ENCODE assay signal across 28 cellular contexts in the genomic region with DNA sequence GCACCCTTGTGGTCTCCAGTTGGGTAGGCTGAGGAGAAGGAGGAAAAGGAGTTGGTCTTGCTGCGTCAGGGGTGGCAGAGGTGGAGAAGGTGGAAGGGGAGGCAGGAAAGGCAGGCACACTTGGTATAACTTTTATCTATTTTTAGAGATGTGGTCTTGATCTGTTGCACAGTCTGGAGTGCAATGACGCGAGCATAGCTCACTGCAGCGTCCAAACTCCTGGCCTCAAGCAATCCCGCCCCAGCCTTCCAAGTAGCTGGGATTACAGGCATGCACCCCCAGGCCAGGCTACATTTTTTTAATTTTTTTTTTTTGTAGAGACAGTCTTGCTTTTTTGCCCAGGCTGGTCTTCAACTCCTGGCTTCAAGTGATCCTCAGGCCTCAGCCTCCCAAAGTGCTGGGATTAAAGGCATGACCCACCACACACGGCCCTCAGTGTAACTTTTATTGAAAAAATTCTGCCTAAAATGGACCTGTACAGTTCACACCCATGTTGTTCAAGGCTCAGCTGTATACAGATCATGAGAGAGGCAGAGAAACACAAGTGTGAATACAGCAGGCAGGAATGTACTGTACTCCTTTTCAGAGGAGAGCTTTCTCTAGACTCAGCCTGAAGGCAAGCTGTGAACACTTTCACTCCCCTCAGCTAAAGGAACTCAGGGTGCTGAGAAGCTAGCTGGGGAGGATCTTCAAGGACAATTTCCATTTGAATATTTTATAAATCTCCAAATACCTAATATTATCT. TPM values are rescaled to one million over a fixed set of nuclear protein-coding genes. Genes with fewer than 3 reads are reported as not detected.
DNase-seq lines count a peak whose midpoint lies in the region; ATAC-seq and TF ChIP-seq lines count a peak whose summit lies in the region.
"Had no signal": no experiment of that assay in that cellular context is flagged by ENCODE, and none has a peak within 500 bp of the region (broad histone marks: within the 10 kb centered on the region; RNA-seq: fewer than 3 reads in every experiment).

No MANE protein-coding gene starts in this region.

- POLR2A ChIA-PET in PC-3 (lab: Charles Lee; ENCODE audit: unreplicated experiment) = interaction anchor here (0.5 kb wide), 1 partner anchor 153 kb away, joined by 5 read pairs; no protein-coding TSS in a partner anchor

- no peaks in the 10 kb centered on the region for H3K36me3 Mint-ChIP-seq in neural crest cell (ENCODE audit: low read depth)
- H3K36me3 Mint-ChIP-seq: activated naive CD4-positive, alpha-beta T cell treated with anti-CD3 and anti-CD28 coated beads, Interleukin-2, amount 50 U/mL, for 24 hours had no signal

- peaks cover 26% of the 10 kb centered on the region for H3K79me2 ChIP-seq in PC-3 (ENCODE audit: low read length)

- H3K4me3 ChIP-seq in H7 (ENCODE audit: insufficient read depth, low read depth, low read length) (no peak overlapping the region), PC-3 (ENCODE audit: low read length) (no peak overlapping the region), colonic mucosa (no peak overlapping the region)
- H3K4me3 ChIP-seq: esophagus muscularis mucosa, gastroesophageal sphincter, upper lobe of left lung had no signal

- DNase-seq in H7 = peak; percentile 16
- DNase-seq in PC-3 = no peak
- peak; percentile 14 for DNase-seq in colonic mucosa
- DNase-seq in neural crest cell (ENCODE audit: low read depth, low spot score) = no peak
- no peak for DNase-seq in NCI-H146 treated with DMSO at 0.1 percent for 48 hours (lab: John Stamatoyannopoulos, UW; ENCODE audit: unreplicated experiment)
- DNase-seq in stimulated activated CD4-positive, alpha-beta T cell treated with anti-CD3 and anti-CD28 coated beads, Interleukin-2, amount 100 ng/mL, for 48 hours = no peak
- DNase-seq in cerebellum (ENCODE audit: low spot score) = no peak
- DNase-seq: activated B cell treated with CpG ODN at 0.5 μM for 24 hours; activated CD4-positive, alpha-beta T cell treated with anti-CD3 and anti-CD28 coated beads, Interleukin-2, amount 50 U/mL, for 4 hours; CD4-positive, alpha-beta T cell; cerebellar nuclear complex; DMS 273 treated with DMSO at 0.1 percent for 48 hours; effector CD4-positive, alpha-beta T cell; NCI-H446; NCI-H82; Right ventricle myocardium superior; stimulated activated CD4-positive, alpha-beta T cell treated with anti-CD3 and anti-CD28 coated beads, Interleukin-1b, Interleukin-23, amount 100 ng/mL, for 48 hours; upper lobe of left lung had no signal

- H3K9me3 ChIP-seq in PC-3 (ENCODE audit: low read length) (no peaks in the 10 kb centered on the region), colonic mucosa (no peaks in the 10 kb centered on the region)
- H3K9me3 ChIP-seq: esophagus muscularis mucosa, gastroesophageal sphincter, neutrophil, upper lobe of left lung had no signal

- H3K9ac ChIP-seq in PC-3 (ENCODE audit: low read length) (no peak overlapping the region), colonic mucosa (ENCODE audit: low read depth in 2 of 2, low read length in 2 of 2) (no peak overlapping the region)

- H3K9me2 ChIP-seq in PC-3 (replicated peaks; ENCODE audit: low read length) = no peaks in the 10 kb centered on the region

- H2AFZ ChIP-seq in PC-3 (ENCODE audit: low read length) = no peak overlapping the region

- no peak for ATAC-seq in PC-3
- ATAC-seq in HG03457 (IDR thresholded peaks at IDR 0.05; ENCODE audit: unreplicated experiment) = no peak
- ATAC-seq: gastroesophageal sphincter, HepG2 had no signal

- H3K27me3 ChIP-seq in H7 (ENCODE audit: control insufficient read depth, insufficient read depth, low read length) (peaks cover 10% of the 10 kb centered on the region; the same call in 1 of the 2 replicates), PC-3 (ENCODE audit: low read length) (no peaks in the 10 kb centered on the region), colonic mucosa (no peaks in the 10 kb centered on the region)

- peak overlapping the region; percentile 45 for H3K4me3 Mint-ChIP-seq in neural crest cell
- H3K4me3 Mint-ChIP-seq: activated B cell treated with CpG ODN at 0.5 μM for 24 hours; activated naive CD4-positive, alpha-beta T cell treated with anti-CD3 and anti-CD28 coated beads, Interleukin-2, amount 50 U/mL, for 24 hours; CD4-positive, alpha-beta T cell had no signal

- BruUV-seq in PC-3 (replicated peaks; lab: Mats Ljungman, UMichigan) = no TSS peak

- H3K4me2 ChIP-seq in PC-3 (ENCODE audit: low read length) = no peak overlapping the region

- no peaks in the 10 kb centered on the region for H3F3A ChIP-seq in PC-3 (ENCODE audit: low read length, unreplicated experiment)

- H3K9me3 Mint-ChIP-seq in neural crest cell = no peaks in the 10 kb centered on the region
- H3K9me3 Mint-ChIP-seq: activated B cell treated with CpG ODN at 0.5 μM for 24 hours; activated naive CD4-positive, alpha-beta T cell treated with anti-CD3 and anti-CD28 coated beads, Interleukin-2, amount 50 U/mL, for 24 hours; CD4-positive, alpha-beta T cell had no signal

- CTCF ChIA-PET in PC-3 (lab: Charles Lee) = no interaction called here

- no peak overlapping the region for H3K27ac Mint-ChIP-seq in neural crest cell (ENCODE audit: unreplicated experiment)
- H3K27ac Mint-ChIP-seq: activated B cell treated with CpG ODN at 0.5 μM for 24 hours; activated naive CD4-positive, alpha-beta T cell treated with anti-CD3 and anti-CD28 coated beads, Interleukin-2, amount 50 U/mL, for 24 hours; CD4-positive, alpha-beta T cell; progenitor cell of endocrine pancreas had no signal

- intact Hi-C loops in PC-3 (cut with micrococcal nuclease) (no loop called here), colonic mucosa (cut with DNase I) (no loop called here)

- peaks cover 5% of the 10 kb centered on the region for H3K4me1 Mint-ChIP-seq in neural crest cell

- TF ChIP-seq CTCF in PC-3 (conservative IDR thresholded peaks at IDR 0.05; ENCODE audit: low read depth, low read length) = no peak
- TF ChIP-seq CTCF in colonic mucosa (IDR thresholded peaks at IDR 0.05) = no peak
- no peak for TF ChIP-seq CTCF in neural crest cell (conservative IDR thresholded peaks at IDR 0.05)

- peaks cover 29% of the 10 kb centered on the region for H3K27me3 Mint-ChIP-seq in neural crest cell (ENCODE audit: low read depth)
- H3K27me3 Mint-ChIP-seq: CD4-positive, alpha-beta T cell had no signal

- H3K36me3 ChIP-seq in H7 (replicated peaks; ENCODE audit: control insufficient read depth, insufficient read depth, low read length) = no peaks in the 10 kb centered on the region
- H3K36me3 ChIP-seq in PC-3 (ENCODE audit: low read depth, low read length) = 0 out of 2 replicates have a peak, but pooled peaks cover 3% of the 10 kb centered on the region
- no peaks in the 10 kb centered on the region for H3K36me3 ChIP-seq in colonic mucosa
- H3K36me3 ChIP-seq: esophagus muscularis mucosa, gastroesophageal sphincter, neutrophil, upper lobe of left lung had no signal

- peaks cover 42% of the 10 kb centered on the region for H3K4me1 ChIP-seq in PC-3 (ENCODE audit: insufficient read depth, low read length)
- peaks cover 4% of the 10 kb centered on the region for H3K4me1 ChIP-seq in colonic mucosa

- H4K20me1 ChIP-seq in PC-3 (ENCODE audit: low read length) = peaks cover 6% of the 10 kb centered on the region; the same call in 1 of the 2 replicates

- H3K27ac ChIP-seq in PC-3 (ENCODE audit: low read length) = peak overlapping the region; percentile 32; the same call in 1 of the 2 replicates
- H3K27ac ChIP-seq in colonic mucosa = no peak overlapping the region
- H3K27ac ChIP-seq: esophagus muscularis mucosa, gastroesophageal sphincter, HL-60, neutrophil, upper lobe of left lung had no signal

RNA-seq across cellular contexts. Expression of a gene that starts 2.1 kb away (rescaled TPM):
- 2.0 and 2.1 TPM in 2 replicates for total RNA-seq in H7 (2014; rRNA removed; shearing (Covaris generic))
- total RNA-seq in PC-3 (2014; rRNA removed) (39.5 and 52.2 TPM in 2 replicates), colonic mucosa (10 to 100 TPM; 14.9 to 18.6 TPM), neural crest cell (0.80 and 1.0 TPM in 2 replicates), cerebellum (4.3 TPM)
- total RNA-seq: esophagus muscularis mucosa, lung microvascular endothelial cell, Right ventricle myocardium superior had no signal

RNA-seq across cellular contexts. Expression of a gene that starts 18.1 kb away (rescaled TPM):
- total RNA-seq in H7 (2014; rRNA removed; shearing (Covaris generic)) = 33.3 and 39.5 TPM in 2 replicates
- total RNA-seq in PC-3 (2014; rRNA removed) (37.6 and 39.5 TPM in 2 replicates), colonic mucosa (10 to 100 TPM; 18.3 to 19.2 TPM), neural crest cell (26.9 and 28.2 TPM in 2 replicates), cerebellum (19.0 TPM)

RNA-seq across cellular contexts. Expression of a gene that starts 32.3 kb away (rescaled TPM):
- 81.1 and 109 TPM in 2 replicates for total RNA-seq in H7 (2014; rRNA removed; shearing (Covaris generic))
- total RNA-seq in PC-3 (2014; rRNA removed) (177 and 244 TPM in 2 replicates), colonic mucosa (100 to 1,000 TPM; 280 to 330 TPM), neural crest cell (1.0 and 1.3 TPM in 2 replicates), cerebellum (7.7 TPM)
- total RNA-seq: G401 had no signal

RNA-seq across cellular contexts. Expression of a gene that starts 47.7 kb away (rescaled TPM):
- not detected in 2 replicates for total RNA-seq in H7 (2014; rRNA removed; shearing (Covaris generic))
- total RNA-seq in PC-3 (2014; rRNA removed) (0.33 TPM in 1 of 2 replicates, not detected in the other), colonic mucosa (100 to 1,000 TPM; 137 to 166 TPM), neural crest cell (not detected in 2 replicates), cerebellum (not detected)
- total RNA-seq: CD4-positive, alpha-beta T cell; esophagus muscularis mucosa; G401; gastroesophageal sphincter; lung microvascular endothelial cell; Right ventricle myocardium superior had no signal

RNA-seq across cellular contexts. Expression of a gene that starts 53.0 kb away (rescaled TPM):
- total RNA-seq in H7 (2014; rRNA removed; shearing (Covaris generic)) = 0.26 TPM in 1 of 2 replicates, not detected in the other
- 2.2 and 2.9 TPM in 2 replicates for total RNA-seq in PC-3 (2014; rRNA removed)
- total RNA-seq in colonic mucosa = 10 to 100 TPM; 18.5 to 21.6 TPM
- 1.7 and 2.0 TPM in 2 replicates for total RNA-seq in neural crest cell
- total RNA-seq in cerebellum = 4.4 TPM
- total RNA-seq: activated B cell treated with CpG ODN at 0.5 μM for 24 hours had no signal

Comparison
In these comparisons a context has a peak if more than half of its experiments do, and no peak if none do; other contexts are left out.
1. DNase-seq: peak in H7 (single experiment) and colonic mucosa (single experiment); none in PC-3 (single experiment), neural crest cell (single experiment), NCI-H146 treated with DMSO at 0.1 percent for 48 hours (single experiment), stimulated activated CD4-positive, alpha-beta T cell treated with anti-CD3 and anti-CD28 coated beads, Interleukin-2, amount 100 ng/mL, for 48 hours (0 of 2) and cerebellum (single experiment).